In the genomic region with DNA sequence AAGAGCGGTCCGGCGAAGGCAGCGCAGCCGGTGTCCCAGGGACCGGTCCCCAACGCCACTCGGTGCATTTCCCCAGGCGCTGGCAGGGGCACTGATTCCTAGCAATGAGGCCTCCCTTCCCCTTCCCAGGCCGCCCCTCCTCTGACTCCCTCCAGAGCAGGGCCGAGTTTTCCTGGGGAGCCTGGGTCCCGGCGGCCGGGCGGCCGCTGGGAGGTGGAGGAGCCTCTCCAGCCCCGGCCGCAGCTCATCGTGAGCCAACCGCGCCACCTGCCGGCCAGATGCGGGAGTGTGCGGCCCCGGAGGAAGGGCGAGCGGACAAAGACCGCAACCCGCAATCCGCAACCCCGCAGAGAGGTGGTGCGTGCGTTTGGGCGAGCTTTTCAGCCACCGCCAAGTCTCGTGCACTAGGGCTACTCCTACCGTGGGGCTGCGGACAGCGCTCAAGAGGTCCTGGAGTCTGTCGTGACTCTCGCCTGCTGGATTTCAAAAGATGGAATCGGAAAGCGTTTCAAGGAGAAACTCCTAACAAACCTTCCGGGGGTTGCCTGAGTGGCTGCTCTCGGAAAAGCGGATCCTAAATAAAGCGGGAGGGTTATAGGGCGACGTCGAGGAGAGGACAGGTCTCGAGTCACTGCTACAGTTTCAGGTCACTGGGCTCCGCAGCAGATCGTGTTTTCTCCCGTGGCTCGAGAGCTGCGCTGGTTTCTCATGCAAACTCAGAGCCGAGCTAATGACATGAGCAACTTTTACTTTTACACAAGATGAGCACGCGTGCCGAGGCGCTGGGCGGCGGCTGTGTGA, we compare ENCODE assay signal across 8 cellular contexts. TPM values are rescaled to one million over a fixed set of nuclear protein-coding genes. Genes with fewer than 3 reads are reported as not detected.
DNase-seq lines count a peak whose midpoint lies in the region; ATAC-seq and TF ChIP-seq lines count a peak whose summit lies in the region.

No MANE protein-coding gene starts in this region.

- intact Hi-C loops in dendritic cell treated with granulocyte-macrophage colony-stimulating factor and Interleukin-4, amounts not matched to agents 40 ng/mL and 50 ng/mL, for 4 days (cut with micrococcal nuclease): loop anchor here (1.0 kb wide), 2 partner anchors 886 to 1837 kb away; no protein-coding TSS in a partner anchor

- DNase-seq in AML-193 (lab: John Stamatoyannopoulos, UW) (peak; percentile 9 to 32), NCI-H446 treated with DMSO at 0.1 percent for 48 hours (lab: John Stamatoyannopoulos, UW) (peak; percentile 58)
- peak; percentile 77 for DNase-seq in activated CD4-positive, alpha-beta T cell treated with anti-CD3 and anti-CD28 coated beads, Interleukin-2, amount 10 ng/mL, durations not matched to agents 7 days and 5 days
- DNase-seq in stimulated activated CD4-positive, alpha-beta T cell treated with anti-CD3 and anti-CD28 coated beads, Interleukin-4, amount 100 ng/mL, for 1 hour: peak; percentile 81

- no peaks in the 10 kb centered on the region for H3K9me3 ChIP-seq in liver (ENCODE audit: control insufficient read depth in 4 of 4, low read length in 3 of 4)

- H3K27me3 ChIP-seq in liver (ENCODE audit: control insufficient read depth in 4 of 4, insufficient read depth in 4 of 4, low read length in 3 of 4): peaks cover 0 to 17% (median 5%) of the 10 kb centered on the region in 4 donors

- H3K4me3 Mint-ChIP-seq in activated CD4-positive, alpha-beta T cell treated with anti-CD3 and anti-CD28 coated beads, Interleukin-2, amount 10 ng/mL, durations not matched to agents 7 days and 5 days: peak overlapping the region; percentile 66
- H3K4me3 Mint-ChIP-seq in dendritic cell treated with granulocyte-macrophage colony-stimulating factor and Interleukin-4, amounts not matched to agents 40 ng/mL and 50 ng/mL, for 4 days: peak overlapping the region; percentile 81

- TF ChIP-seq RAD21 in liver (IDR thresholded peaks at IDR 0.05): peak; percentile 93 to 95

- ATAC-seq in GM19035 (IDR thresholded peaks at IDR 0.05; ENCODE audit: unreplicated experiment): peak; percentile 54
- ATAC-seq in HG03280 (IDR thresholded peaks at IDR 0.05; ENCODE audit: unreplicated experiment): peak; percentile 49

- H3K9ac ChIP-seq in liver (ENCODE audit: low read depth in 1 of 2, low read length in 2 of 2): peak overlapping the region in 1 of 2 donors; percentile 81

- under 1% methylated on average over 63 of the region's 63 CpGs for WGBS in liver

- H3K9me3 Mint-ChIP-seq in activated CD4-positive, alpha-beta T cell treated with anti-CD3 and anti-CD28 coated beads, Interleukin-2, amount 10 ng/mL, durations not matched to agents 7 days and 5 days: no peaks in the 10 kb centered on the region
- H3K9me3 Mint-ChIP-seq in dendritic cell treated with granulocyte-macrophage colony-stimulating factor and Interleukin-4, amounts not matched to agents 40 ng/mL and 50 ng/mL, for 4 days: no peaks in the 10 kb centered on the region

- peaks cover 13% of the 10 kb centered on the region for H3K36me3 Mint-ChIP-seq in activated CD4-positive, alpha-beta T cell treated with anti-CD3 and anti-CD28 coated beads, Interleukin-2, amount 10 ng/mL, durations not matched to agents 7 days and 5 days (ENCODE audit: low read depth)
- no peaks in the 10 kb centered on the region for H3K36me3 Mint-ChIP-seq in dendritic cell treated with granulocyte-macrophage colony-stimulating factor and Interleukin-4, amounts not matched to agents 40 ng/mL and 50 ng/mL, for 4 days (ENCODE audit: low read depth)

- peak overlapping the region; percentile 6 for H3K27ac Mint-ChIP-seq in activated CD4-positive, alpha-beta T cell treated with anti-CD3 and anti-CD28 coated beads, Interleukin-2, amount 10 ng/mL, durations not matched to agents 7 days and 5 days
- H3K27ac Mint-ChIP-seq in dendritic cell treated with granulocyte-macrophage colony-stimulating factor and Interleukin-4, amounts not matched to agents 40 ng/mL and 50 ng/mL, for 4 days: peak overlapping the region; percentile 42

- H3K4me3 ChIP-seq in liver (ENCODE audit: low read depth in 1 of 3, low read length in 3 of 3): peak overlapping the region; percentile 55 to 72 (median 70)

- peaks cover 6 to 32% (median 23%) of the 10 kb centered on the region in 4 donors for H3K4me1 ChIP-seq in liver (ENCODE audit: control insufficient read depth in 4 of 4, insufficient read depth in 4 of 4, low read length in 3 of 4)

- peak; percentile 93 for TF ChIP-seq CTCF in liver (IDR thresholded peaks at IDR 0.05; ENCODE audit: low read depth, low read length, missing input control)

- peaks cover 50% of the 10 kb centered on the region for H3K27me3 Mint-ChIP-seq in activated CD4-positive, alpha-beta T cell treated with anti-CD3 and anti-CD28 coated beads, Interleukin-2, amount 10 ng/mL, durations not matched to agents 7 days and 5 days
- peaks cover 74% of the 10 kb centered on the region for H3K27me3 Mint-ChIP-seq in dendritic cell treated with granulocyte-macrophage colony-stimulating factor and Interleukin-4, amounts not matched to agents 40 ng/mL and 50 ng/mL, for 4 days

- POLR2A ChIA-PET in activated CD4-positive, alpha-beta T cell treated with anti-CD3 and anti-CD28 coated beads, Interleukin-2, amount 10 ng/mL, durations not matched to agents 7 days and 5 days (lab: Charles Lee): interaction anchor here (0.6 kb wide), 1 partner anchor 240 kb away, joined by 5 read pairs; no protein-coding TSS in a partner anchor

- peak overlapping the region; percentile 51 to 66 for H3K27ac ChIP-seq in liver (ENCODE audit: low read depth in 1 of 2, low read length in 2 of 2)

- no peaks in the 10 kb centered on the region for H3K36me3 ChIP-seq in liver (ENCODE audit: control insufficient read depth in 4 of 4, insufficient read depth in 3 of 4, low read depth in 1 of 4, low read length in 3 of 4)

- CTCF ChIA-PET in activated CD4-positive, alpha-beta T cell treated with anti-CD3 and anti-CD28 coated beads, Interleukin-2, amount 10 ng/mL, durations not matched to agents 7 days and 5 days (lab: Charles Lee): interaction anchor here (0.6 to 2.2 kb wide), 15 partner anchors 10 to 1974 kb away, joined by 3 to 6 read pairs (median 4); no protein-coding TSS in a partner anchor

- H3K4me1 Mint-ChIP-seq in activated CD4-positive, alpha-beta T cell treated with anti-CD3 and anti-CD28 coated beads, Interleukin-2, amount 10 ng/mL, durations not matched to agents 7 days and 5 days: peaks cover 30% of the 10 kb centered on the region
- peaks cover 40% of the 10 kb centered on the region for H3K4me1 Mint-ChIP-seq in dendritic cell treated with granulocyte-macrophage colony-stimulating factor and Interleukin-4, amounts not matched to agents 40 ng/mL and 50 ng/mL, for 4 days (ENCODE audit: low read depth)

TF ChIP-seq in liver, 16 proteins besides CTCF, POLR2A, EP300 and RAD21 (continues in another document):
- TF ChIP-seq, protein P1, sequence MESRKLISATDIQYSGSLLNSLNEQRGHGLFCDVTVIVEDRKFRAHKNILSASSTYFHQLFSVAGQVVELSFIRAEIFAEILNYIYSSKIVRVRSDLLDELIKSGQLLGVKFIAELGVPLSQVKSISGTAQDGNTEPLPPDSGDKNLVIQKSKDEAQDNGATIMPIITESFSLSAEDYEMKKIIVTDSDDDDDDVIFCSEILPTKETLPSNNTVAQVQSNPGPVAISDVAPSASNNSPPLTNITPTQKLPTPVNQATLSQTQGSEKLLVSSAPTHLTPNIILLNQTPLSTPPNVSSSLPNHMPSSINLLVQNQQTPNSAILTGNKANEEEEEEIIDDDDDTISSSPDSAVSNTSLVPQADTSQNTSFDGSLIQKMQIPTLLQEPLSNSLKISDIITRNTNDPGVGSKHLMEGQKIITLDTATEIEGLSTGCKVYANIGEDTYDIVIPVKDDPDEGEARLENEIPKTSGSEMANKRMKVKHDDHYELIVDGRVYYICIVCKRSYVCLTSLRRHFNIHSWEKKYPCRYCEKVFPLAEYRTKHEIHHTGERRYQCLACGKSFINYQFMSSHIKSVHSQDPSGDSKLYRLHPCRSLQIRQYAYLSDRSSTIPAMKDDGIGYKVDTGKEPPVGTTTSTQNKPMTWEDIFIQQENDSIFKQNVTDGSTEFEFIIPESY (IDR thresholded peaks at IDR 0.05): no peak
- TF ChIP-seq YY1 (IDR thresholded peaks at IDR 0.05) (no peak), SP1 (IDR thresholded peaks at IDR 0.05) (no peak), FOXA1 (IDR thresholded peaks at IDR 0.05) (no peak), EGR1 (IDR thresholded peaks at IDR 0.05; ENCODE audit: low read depth in 2 of 2) (no peak), HNF4G (IDR thresholded peaks at IDR 0.05) (no peak), TAF1 (conservative IDR thresholded peaks at IDR 0.05) (no peak), FOXA2 (IDR thresholded peaks at IDR 0.05) (no peak), NR2F2 (IDR thresholded peaks at IDR 0.05) (no peak)
- TF ChIP-seq, protein P2, sequence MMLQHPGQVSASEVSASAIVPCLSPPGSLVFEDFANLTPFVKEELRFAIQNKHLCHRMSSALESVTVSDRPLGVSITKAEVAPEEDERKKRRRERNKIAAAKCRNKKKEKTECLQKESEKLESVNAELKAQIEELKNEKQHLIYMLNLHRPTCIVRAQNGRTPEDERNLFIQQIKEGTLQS (IDR thresholded peaks at IDR 0.05): no peak
- TF ChIP-seq, protein P3, sequence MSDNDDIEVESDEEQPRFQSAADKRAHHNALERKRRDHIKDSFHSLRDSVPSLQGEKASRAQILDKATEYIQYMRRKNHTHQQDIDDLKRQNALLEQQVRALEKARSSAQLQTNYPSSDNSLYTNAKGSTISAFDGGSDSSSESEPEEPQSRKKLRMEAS (IDR thresholded peaks at IDR 0.05): no peak

RNA-seq across cellular contexts. Expression of a gene that starts 1.5 kb away (rescaled TPM):
- 10 to 100 TPM; 28.2 to 29.3 TPM for total RNA-seq in activated CD4-positive, alpha-beta T cell treated with anti-CD3 and anti-CD28 coated beads, Interleukin-2, amount 10 ng/mL, durations not matched to agents 7 days and 5 days
- total RNA-seq in liver: 1 to 10 TPM; 1.1 to 2.3 TPM
- polyA plus RNA-seq in liver: 1 to 10 TPM in 1 of 2 donors, under 1 TPM in 1; 0.43 to 1.1 TPM

Comparison
In these comparisons a context has a peak if more than half of its experiments do, and no peak if none do; other contexts are left out.
1. Peak in every context shown above with its lines: DNase-seq, ATAC-seq, H3K4me3 ChIP-seq and H3K27ac ChIP-seq.
2. DNase-seq: peak in every context shown above with its lines; median percentile 81 in stimulated activated CD4-positive, alpha-beta T cell treated with anti-CD3 and anti-CD28 coated beads, Interleukin-4, amount 100 ng/mL, for 1 hour; 77 in activated CD4-positive, alpha-beta T cell treated with anti-CD3 and anti-CD28 coated beads, Interleukin-2, amount 10 ng/mL, durations not matched to agents 7 days and 5 days; 58 in NCI-H446 treated with DMSO at 0.1 percent for 48 hours; 20 in AML-193.
3. RNA of a gene that starts 1.5 kb away (total RNA-seq): 28.2 to 29.3 TPM in activated CD4-positive, alpha-beta T cell treated with anti-CD3 and anti-CD28 coated beads, Interleukin-2, amount 10 ng/mL, durations not matched to agents 7 days and 5 days; 1.1 to 2.3 TPM in liver; every median in the first group is over 4 times any median in the second.